Comparison of ENCODE assay signal across 19 cellular contexts in genomic region chr19:34588249-34588648, GRCh38.
DNase-seq lines count a peak whose midpoint lies in the region.
"Had no signal": no experiment of that assay in that cellular context is flagged by ENCODE, and none has a peak within 500 bp of the region (broad histone marks: within the 10 kb centered on the region; RNA-seq: fewer than 3 reads in every experiment).

No MANE protein-coding gene starts in this region.

- peak overlapping the region; percentile 75 for H3K14ac ChIP-seq in neuronal stem cell (ENCODE audit: low read length)

- WGBS in neuronal stem cell (ENCODE audit: extremely low coverage in 2 of 2, insufficient read length in 2 of 2, insufficient replicate concordance in 1 of 2), 2 donors = no CpG with 5 or more reads among the region's 8 CpGs

- no peak overlapping the region for H2BK15ac ChIP-seq in neuronal stem cell (ENCODE audit: low read length)

- H3K4ac ChIP-seq in neuronal stem cell (ENCODE audit: low read length) = no peak overlapping the region

- no peak overlapping the region for H3K27ac ChIP-seq in neuronal stem cell (replicated peaks; ENCODE audit: low read length)
- H3K27ac ChIP-seq: 22Rv1 had no signal

- no peak overlapping the region for H3K18ac ChIP-seq in neuronal stem cell (ENCODE audit: low read length)

- H4K8ac ChIP-seq in neuronal stem cell (ENCODE audit: low read depth, low read length) = no peak overlapping the region

- no peak overlapping the region for H2AK5ac ChIP-seq in neuronal stem cell (ENCODE audit: low read depth, low read length)

- H3K27me3 ChIP-seq in neuronal stem cell (ENCODE audit: control insufficient read depth in 3 of 3, insufficient read depth in 3 of 3, low read depth in 1 of 3, low read length in 3 of 3) = no peaks in the 10 kb centered on the region

- no peaks in the 10 kb centered on the region for H3K4me1 ChIP-seq in neuronal stem cell (ENCODE audit: control insufficient read depth in 2 of 2, insufficient read depth in 1 of 2, low read depth in 1 of 2, low read length in 2 of 2)
- H3K4me1 ChIP-seq: BE2C, Caco-2 had no signal

- DNase-seq in DMS53 (lab: John Stamatoyannopoulos, UW) (peak; percentile 30), DMS53 treated with DMSO at 0.1 percent for 48 hours (lab: John Stamatoyannopoulos, UW; ENCODE audit: unreplicated experiment) (no peak), HPDE6-E6E7 (ENCODE audit: extremely low spot score) (peak; percentile 11), SW480 (ENCODE audit: low spot score) (peak; percentile 68), neuronal stem cell (ENCODE audit: low spot score) (no peak), Ammon's horn (ENCODE audit: low spot score) (no peak), AML-193 (lab: John Stamatoyannopoulos, UW) (no peak), pons (ENCODE audit: low spot score) (no peak)
- DNase-seq: BE2C; Caco-2; CD4-positive, CD25-positive, alpha-beta regulatory T cell; HCEC 1CT; MV-4-11; NCI-H1694 treated with DMSO at 0.1 percent for 48 hours; NCI-H2227 treated with DMSO at 0.1 percent for 48 hours; NCI-H524; NCI-H82 had no signal

- no peaks in the 10 kb centered on the region for H3K36me3 ChIP-seq in neuronal stem cell (replicated peaks in 1 of 2; ENCODE audit: control insufficient read depth in 2 of 2, insufficient read depth in 2 of 2, low read length in 2 of 2)
- H3K36me3 ChIP-seq: BE2C had no signal

- H4K91ac ChIP-seq in neuronal stem cell (ENCODE audit: low read depth, low read length, poor library complexity) = no peak overlapping the region

- no peak overlapping the region for H3K4me3 ChIP-seq in neuronal stem cell (ENCODE audit: low read length in 2 of 2)
- H3K4me3 ChIP-seq: K562 had no signal

- H2BK120ac ChIP-seq in neuronal stem cell (ENCODE audit: low read depth, low read length) = no peak overlapping the region

- no peak overlapping the region for H3K4me2 ChIP-seq in neuronal stem cell (ENCODE audit: insufficient read depth, low read length, poor library complexity, severe bottlenecking)

- no peak overlapping the region for H2BK5ac ChIP-seq in neuronal stem cell (ENCODE audit: low read length)

- H3K9ac ChIP-seq in neuronal stem cell (ENCODE audit: low read depth, low read length, poor library complexity) = no peak overlapping the region

- peaks cover 1% of the 10 kb centered on the region for H3K79me1 ChIP-seq in neuronal stem cell (ENCODE audit: low read depth, low read length)

- H2BK12ac ChIP-seq in neuronal stem cell (ENCODE audit: low read length) = no peak overlapping the region

- H3K23ac ChIP-seq in neuronal stem cell (ENCODE audit: low read depth, low read length, poor library complexity) = no peak overlapping the region

- H2AFZ ChIP-seq in neuronal stem cell (ENCODE audit: low read length) = no peak overlapping the region

- peaks cover 0 to 30% of the 10 kb centered on the region in 2 donors for H3K9me3 ChIP-seq in neuronal stem cell (replicated peaks in 1 of 2; ENCODE audit: control insufficient read depth in 2 of 2, insufficient read depth in 1 of 2, low read depth in 1 of 2, low read length in 2 of 2)
- H3K9me3 ChIP-seq: BE2C, Caco-2 had no signal

Comparison
In these comparisons a context has a peak if more than half of its experiments do, and no peak if none do; other contexts are left out.
1. DNase-seq: peak in DMS53 (single experiment), HPDE6-E6E7 (single experiment) and SW480 (single experiment); none in DMS53 treated with DMSO at 0.1 percent for 48 hours (single experiment), neuronal stem cell (single experiment), Ammon's horn (single experiment), AML-193 (0 of 2) and pons (single experiment).